8 cellular contexts compared by ENCODE assay signal in the genomic region with DNA sequence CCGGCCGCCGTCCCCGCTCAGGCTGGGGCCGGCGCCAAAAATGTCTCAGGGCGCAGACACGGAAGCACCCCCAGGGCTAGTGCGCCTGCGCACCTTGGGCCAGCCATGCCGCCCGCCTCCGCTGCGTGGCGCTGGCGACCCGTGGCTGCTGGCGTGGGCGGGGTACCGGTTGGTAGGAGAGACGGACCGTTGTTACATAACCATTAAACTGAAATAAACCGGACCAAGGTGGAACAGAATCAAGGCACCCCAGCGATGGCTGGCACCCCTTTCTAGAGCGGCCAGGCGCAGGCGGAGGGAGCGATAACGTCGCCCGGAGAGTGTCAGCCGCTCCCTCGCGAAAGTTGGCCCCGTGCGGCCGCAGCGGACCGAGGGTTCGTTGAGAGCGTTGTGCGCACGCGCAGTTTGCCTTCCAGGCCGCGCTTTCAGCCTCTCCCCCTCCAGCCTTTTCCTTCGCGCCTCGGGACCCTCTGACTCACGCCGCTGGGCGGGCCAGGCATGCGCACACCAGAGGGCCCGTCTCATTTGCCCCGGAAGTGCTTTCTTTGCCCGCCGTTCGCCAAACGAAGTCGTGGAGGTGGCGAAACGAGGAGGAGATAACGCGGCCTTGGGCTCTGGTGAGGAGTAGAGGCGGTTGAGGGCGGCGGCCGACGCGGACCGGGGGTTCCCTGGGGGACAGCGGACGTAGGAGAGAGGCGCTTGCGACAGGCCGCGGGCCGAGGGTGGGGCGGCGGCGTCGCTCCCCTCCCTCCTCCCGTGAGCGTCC. TPM values are rescaled to one million over a fixed set of nuclear protein-coding genes. Genes with fewer than 3 reads are reported as not detected.
DNase-seq lines count a peak whose midpoint lies in the region; ATAC-seq and TF ChIP-seq lines count a peak whose summit lies in the region.

A gene with protein sequence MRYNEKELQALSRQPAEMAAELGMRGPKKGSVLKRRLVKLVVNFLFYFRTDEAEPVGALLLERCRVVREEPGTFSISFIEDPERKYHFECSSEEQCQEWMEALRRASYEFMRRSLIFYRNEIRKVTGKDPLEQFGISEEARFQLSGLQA (minus strand): TSS at position 45 of the 766 bp plus-strand sequence. CDS start 81 bp downstream, outside the sequence.
A gene with protein sequence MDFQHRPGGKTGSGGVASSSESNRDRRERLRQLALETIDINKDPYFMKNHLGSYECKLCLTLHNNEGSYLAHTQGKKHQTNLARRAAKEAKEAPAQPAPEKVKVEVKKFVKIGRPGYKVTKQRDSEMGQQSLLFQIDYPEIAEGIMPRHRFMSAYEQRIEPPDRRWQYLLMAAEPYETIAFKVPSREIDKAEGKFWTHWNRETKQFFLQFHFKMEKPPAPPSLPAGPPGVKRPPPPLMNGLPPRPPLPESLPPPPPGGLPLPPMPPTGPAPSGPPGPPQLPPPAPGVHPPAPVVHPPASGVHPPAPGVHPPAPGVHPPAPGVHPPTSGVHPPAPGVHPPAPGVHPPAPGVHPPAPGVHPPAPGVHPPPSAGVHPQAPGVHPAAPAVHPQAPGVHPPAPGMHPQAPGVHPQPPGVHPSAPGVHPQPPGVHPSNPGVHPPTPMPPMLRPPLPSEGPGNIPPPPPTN (plus strand): TSS at position 540 of the 766 bp plus-strand sequence. CDS start 6,595 bp downstream, outside the sequence.

- peak; percentile 93 for DNase-seq in NCI-H1694 treated with DMSO at 0.1 percent for 48 hours (lab: John Stamatoyannopoulos, UW)
- peak; percentile 96 to 100 (median 97) for DNase-seq in T-helper 17 cell
- peak; percentile 66 to 99 (median 91) for DNase-seq in amygdala (lab: John Stamatoyannopoulos, UW)
- DNase-seq in left ventricle myocardium inferior, result peak; percentile 96
- DNase-seq in progenitor cell of endocrine pancreas (ENCODE audit: low spot score, unreplicated experiment), result peak; percentile 97
- peak; percentile 98 for DNase-seq in ureter (ENCODE audit: low spot score)

- H3K27me3 ChIP-seq in left ventricle myocardium inferior (ENCODE audit: low read depth), result no peaks in the 10 kb centered on the region

- H3K36me3 Mint-ChIP-seq in T-helper 17 cell (ENCODE audit: low read depth) (no peaks in the 10 kb centered on the region), progenitor cell of endocrine pancreas (ENCODE audit: insufficient read depth) (peaks cover 9% of the 10 kb centered on the region)

- H3K27me3 Mint-ChIP-seq in T-helper 17 cell (no peaks in the 10 kb centered on the region), progenitor cell of endocrine pancreas (no peaks in the 10 kb centered on the region)

- intact Hi-C loops in left ventricle myocardium inferior (cut with micrococcal nuclease), result no loop called here

- H3K27ac Mint-ChIP-seq in T-helper 17 cell, result peak within 1 kb of the TSS; percentile 91
- peak within 1 kb of the TSS; percentile 99 for H3K27ac Mint-ChIP-seq in progenitor cell of endocrine pancreas

- H3K4me1 Mint-ChIP-seq in T-helper 17 cell (peaks cover 55% of the 10 kb centered on the region), progenitor cell of endocrine pancreas (ENCODE audit: low read depth) (peaks cover 38% of the 10 kb centered on the region)

- peak; percentile 72 for TF ChIP-seq POLR2A in GM15510 (IDR thresholded peaks at IDR 0.05; ENCODE audit: borderline replicate concordance, extremely low read depth, insufficient read length)

- H3K27ac ChIP-seq in left ventricle myocardium inferior (replicated peaks), result peak within 1 kb of the TSS; percentile 100

- peaks cover 16% of the 10 kb centered on the region for H3K36me3 ChIP-seq in left ventricle myocardium inferior

- H3K9me3 ChIP-seq in T-helper 17 cell (ENCODE audit: control insufficient read depth, low read length, poor library complexity, severe bottlenecking), result no peaks in the 10 kb centered on the region
- no peaks in the 10 kb centered on the region for H3K9me3 ChIP-seq in left ventricle myocardium inferior (replicated peaks)

- ATAC-seq in HG02885 (IDR thresholded peaks at IDR 0.05; ENCODE audit: poor library complexity, unreplicated experiment), result peak; percentile 80
- ATAC-seq in T-helper 17 cell, result peak; percentile 82

- H3K4me3 ChIP-seq in left ventricle myocardium inferior, result peak within 1 kb of the TSS; percentile 98

- no peaks in the 10 kb centered on the region for H3K9me3 Mint-ChIP-seq in progenitor cell of endocrine pancreas (ENCODE audit: low read depth)

- TF ChIP-seq CTCF in left ventricle myocardium inferior (IDR thresholded peaks at IDR 0.05; ENCODE audit: borderline replicate concordance) (peak; percentile 98), progenitor cell of endocrine pancreas (IDR thresholded peaks at IDR 0.05; ENCODE audit: unreplicated experiment) (peak; percentile 94)

- H3K4me3 Mint-ChIP-seq in T-helper 17 cell (peak within 1 kb of the TSS; percentile 96), progenitor cell of endocrine pancreas (ENCODE audit: low read depth) (peak within 1 kb of the TSS; percentile 95)

- peaks cover 88% of the 10 kb centered on the region for H3K4me1 ChIP-seq in left ventricle myocardium inferior

RNA-seq across cellular contexts. Expression of the first gene that starts in this region (rescaled TPM):
- 10 to 100 TPM; 38.6 to 40.2 TPM for total RNA-seq in T-helper 17 cell
- total RNA-seq in left ventricle myocardium inferior, result 47.8 TPM
- total RNA-seq in progenitor cell of endocrine pancreas, result 116 and 119 TPM in 2 replicates
- 52.0 TPM for total RNA-seq in ureter

RNA-seq across cellular contexts. Expression of the second gene that starts in this region (rescaled TPM):
- total RNA-seq in T-helper 17 cell, result 100 to 1,000 TPM; 119 to 135 TPM
- 28.7 TPM for total RNA-seq in left ventricle myocardium inferior
- total RNA-seq in progenitor cell of endocrine pancreas, result 152 and 156 TPM in 2 replicates
- 65.8 TPM for total RNA-seq in ureter

Comparison
In these comparisons a context has a peak if more than half of its experiments do, and no peak if none do; other contexts are left out.
1. Peak in every context shown above with its lines: DNase-seq, ATAC-seq, H3K4me3 ChIP-seq and H3K27ac ChIP-seq.